In genomic region chr22:45656577-45656976, GRCh38 we compare ENCODE assay signal across 24 cellular contexts.
"Had no signal": no experiment of that assay in that cellular context is flagged by ENCODE, and none has a peak within 500 bp of the region (broad histone marks: within the 10 kb centered on the region; RNA-seq: fewer than 3 reads in every experiment).

No MANE protein-coding gene starts in this region.

- H3K4me3 ChIP-seq: ascending aorta, body of pancreas had no signal

- H3K4me1 ChIP-seq: ascending aorta, body of pancreas had no signal

- H3K27ac ChIP-seq: ascending aorta, body of pancreas, WERI-Rb-1 had no signal

- H3K36me3 ChIP-seq: ascending aorta, WERI-Rb-1 had no signal

- DNase-seq: activated CD4-positive, alpha-beta T cell treated with anti-CD3 and anti-CD28 coated beads for 36 hours; activated CD4-positive, alpha-beta T cell treated with anti-CD3 and anti-CD28 coated beads, Interleukin-2, amount 50 U/mL, for 1 hour; activated CD8-positive, alpha-beta memory T cell treated with anti-CD3 and anti-CD28 coated beads, Interleukin-2, amount 50 U/mL, for 4 hours; activated CD8-positive, alpha-beta T cell treated with anti-CD3 and anti-CD28 coated beads for 36 hours; activated gamma-delta T cell treated with Interleukin-2 at 50 U/mL for 16 hours; activated naive CD4-positive, alpha-beta T cell treated with anti-CD3 and anti-CD28 coated beads, Interleukin-2, amount 50 U/mL, for 16 hours; activated naive CD8-positive, alpha-beta T cell treated with anti-CD3 and anti-CD28 coated beads, Interleukin-2, amount 10 ng/mL, durations not matched to agents 7 days and 5 days; activated T-cell treated with anti-CD3 and anti-CD28 coated beads, Interleukin-2, amount 50 U/mL, for 72 hours; amniotic stem cell; body of pancreas; central memory CD4-positive, alpha-beta T cell; Karpas-422; MM.1S; NCI-H1048; NCI-H146; NCI-H187 treated with DMSO at 0.1 percent for 48 hours; NCI-H2171 treated with DMSO at 0.1 percent for 48 hours; NCI-H226; NCI-H526 treated with DMSO at 0.1 percent for 48 hours; NCI-H82; SIG-M5; T-helper 1 cell; WERI-Rb-1 had no signal

- ATAC-seq: activated CD4-positive, alpha-beta T cell treated with anti-CD3 and anti-CD28 coated beads for 36 hours; activated CD8-positive, alpha-beta T cell treated with anti-CD3 and anti-CD28 coated beads for 36 hours; activated T-cell treated with anti-CD3 and anti-CD28 coated beads, Interleukin-2, amount 50 U/mL, for 72 hours; body of pancreas had no signal

- H3K27me3 ChIP-seq: ascending aorta, body of pancreas had no signal

- H3K9me3 ChIP-seq: body of pancreas had no signal
